24 cellular contexts compared by ENCODE assay signal in genomic region chr21:37427221-37427620, GRCh38.
DNase-seq lines count a peak whose midpoint lies in the region; ATAC-seq and TF ChIP-seq lines count a peak whose summit lies in the region.
"Had no signal": no experiment of that assay in that cellular context is flagged by ENCODE, and none has a peak within 500 bp of the region (broad histone marks: within the 10 kb centered on the region; RNA-seq: fewer than 3 reads in every experiment).

No MANE protein-coding gene starts in this region.

- H3K36me3 Mint-ChIP-seq in central memory CD8-positive, alpha-beta T cell (ENCODE audit: insufficient read depth), result peaks cover 15% of the 10 kb centered on the region

- H3K4me1 Mint-ChIP-seq in central memory CD8-positive, alpha-beta T cell, result peaks cover 72% of the 10 kb centered on the region

- CTCF ChIA-PET in SK-N-SH (lab: Yijun Ruan, JAX), result interaction anchor here (0.7 to 1.1 kb wide), 2 partner anchors 70 to 79 kb away, joined by 3 read pairs; no protein-coding TSS in a partner anchor

- H3F3A ChIP-seq in SK-N-SH (replicated peaks; ENCODE audit: insufficient read depth), result no peaks in the 10 kb centered on the region

- H3K4me3 ChIP-seq in SK-N-SH (ENCODE audit: low read depth in 2 of 2, low read length in 1 of 2), result no peak overlapping the region
- no peak overlapping the region for H3K4me3 ChIP-seq in psoas muscle
- H3K4me3 ChIP-seq: HAP-1, Peyer's patch had no signal

- ATAC-seq in SK-N-SH treated with all-trans-retinoic acid at 6 μM for 48 hours (no peak), psoas muscle (no peak), GM19035 (IDR thresholded peaks at IDR 0.05; ENCODE audit: unreplicated experiment) (no peak)
- no peak for ATAC-seq in central memory CD8-positive, alpha-beta T cell (replicated peaks; ENCODE audit: extremely low read depth, poor library complexity, severe bottlenecking)
- ATAC-seq: HepG2 had no signal

- H3K36me3 ChIP-seq in SK-N-SH (replicated peaks in 1 of 2; ENCODE audit: control insufficient read depth in 1 of 2, insufficient read depth in 2 of 2, low read length in 1 of 2), result peaks cover 37 to 66% of the 10 kb centered on the region in 2 experiments
- H3K36me3 ChIP-seq in psoas muscle (ENCODE audit: insufficient read depth in 1 of 2, low read depth in 1 of 2), result peaks cover 3 to 5% of the 10 kb centered on the region in 2 donors
- H3K36me3 ChIP-seq: Peyer's patch had no signal

- TF ChIP-seq EP300 in SK-N-SH (IDR thresholded peaks at IDR 0.05; ENCODE audit: borderline replicate concordance in 1 of 2, low read depth in 1 of 2, low read length in 1 of 2), result no peak

- H3K27me3 Mint-ChIP-seq in central memory CD8-positive, alpha-beta T cell, result no peaks in the 10 kb centered on the region

- no peaks in the 10 kb centered on the region for H3K9me3 ChIP-seq in SK-N-SH
- no peaks in the 10 kb centered on the region for H3K9me3 ChIP-seq in psoas muscle
- H3K9me3 ChIP-seq: BE2C, HAP-1, Peyer's patch had no signal

- H2AFZ ChIP-seq in SK-N-SH (ENCODE audit: low read depth), result no peak overlapping the region

- H3K27me3 ChIP-seq in SK-N-SH (ENCODE audit: insufficient read depth), result no peaks in the 10 kb centered on the region
- H3K27me3 ChIP-seq in psoas muscle (ENCODE audit: insufficient read depth in 3 of 3, low read length in 2 of 3), result no peaks in the 10 kb centered on the region
- H3K27me3 ChIP-seq: BE2C, Peyer's patch had no signal

- no peak overlapping the region for H3K4me3 Mint-ChIP-seq in central memory CD8-positive, alpha-beta T cell
- H3K4me3 Mint-ChIP-seq: CD14-positive monocyte, HFFc6 had no signal

- TF ChIP-seq CTCF in SK-N-SH (IDR thresholded peaks at IDR 0.05) (no peak), psoas muscle (IDR thresholded peaks at IDR 0.05) (no peak)

- H3K79me2 ChIP-seq in SK-N-SH (ENCODE audit: insufficient read depth), result peaks cover 98% of the 10 kb centered on the region

- peak overlapping the region; percentile 30 for H3K27ac Mint-ChIP-seq in central memory CD8-positive, alpha-beta T cell (ENCODE audit: low read depth)

- no peak for TF ChIP-seq RAD21 in SK-N-SH (IDR thresholded peaks at IDR 0.05; ENCODE audit: low read length)

- DNase-seq in SK-N-SH, result no peak
- DNase-seq in M059J (ENCODE audit: low read depth), result peak; percentile 40
- no peak for DNase-seq in central memory CD8-positive, alpha-beta T cell (ENCODE audit: low spot score in 2 of 2)
- DNase-seq in psoas muscle, result no peak
- DNase-seq in AG08395 (ENCODE audit: low spot score), result no peak
- no peak for DNase-seq in foreskin melanocyte
- DNase-seq: BE2C, Calu3, DMS79 treated with DMSO at 0.1 percent for 48 hours, GOT3, HFFc6, Karpas-422, NCI-H1105 treated with DMSO at 0.1 percent for 48 hours, NCI-H146, NCI-H2029, NCI-H526 treated with DMSO at 0.1 percent for 48 hours, Peyer's patch, SHP77 treated with DMSO at 0.1 percent for 48 hours had no signal

- no peak overlapping the region for H3K9ac ChIP-seq in SK-N-SH

- no peaks in the 10 kb centered on the region for H3K9me3 Mint-ChIP-seq in central memory CD8-positive, alpha-beta T cell
- H3K9me3 Mint-ChIP-seq: HFFc6 had no signal

- H3K4me1 ChIP-seq in SK-N-SH (ENCODE audit: control insufficient read depth in 1 of 2, insufficient read depth in 2 of 2, low read depth in 1 of 2, low read length in 1 of 2), result peaks cover 0 to 11% of the 10 kb centered on the region in 2 experiments; a peak in 2 of 4 replicates
- H3K4me1 ChIP-seq in psoas muscle, result peaks cover 75% of the 10 kb centered on the region
- H3K4me1 ChIP-seq: HAP-1 had no signal

- 87% methylated on average over 6 of the region's 6 CpGs for WGBS in SK-N-SH (ENCODE audit: low lambda C conversion rate)
- WGBS in psoas muscle, 3 donors, result 96 to 98% (median 97%) methylated on average over 6 of the region's 6 CpGs

- peaks cover 49% of the 10 kb centered on the region for H4K20me1 ChIP-seq in SK-N-SH (ENCODE audit: insufficient read depth)

- POLR2A ChIA-PET in SK-N-SH (lab: Yijun Ruan, JAX), result no interaction called here

- H3K27ac ChIP-seq in SK-N-SH (ENCODE audit: low read depth in 2 of 2, low read length in 1 of 2) (no peak overlapping the region), psoas muscle (peak overlapping the region; percentile 5)
- H3K27ac ChIP-seq: 22Rv1, Peyer's patch had no signal

- no peaks in the 10 kb centered on the region for H3K9me2 ChIP-seq in SK-N-SH

- intact Hi-C loops in psoas muscle (cut with DNase I), result no loop called here

- no peak overlapping the region for H3K4me2 ChIP-seq in SK-N-SH

TF ChIP-seq in SK-N-SH, 30 proteins besides CTCF, POLR2A, EP300 and RAD21:
- TF ChIP-seq FOSL2 (IDR thresholded peaks at IDR 0.05; ENCODE audit: borderline replicate concordance, low read depth) (0 out of 2 replicates have a peak, but pooled peaks have one; percentile 6), RXRA (IDR thresholded peaks at IDR 0.05; ENCODE audit: borderline replicate concordance, low read depth) (no peak)

TF ChIP-seq in SK-N-SH treated with all-trans-retinoic acid at 6 μM for 48 hours, 23 proteins besides CTCF, POLR2A, EP300 and RAD21:
- TF ChIP-seq ZNF70 (CRISPR knock-in tag; IDR thresholded peaks at IDR 0.05), result no peak
- no peak for TF ChIP-seq ZC3H10 (CRISPR knock-in tag; IDR thresholded peaks at IDR 0.05)
- no peak for TF ChIP-seq ARNTL (CRISPR knock-in tag; IDR thresholded peaks at IDR 0.05; ENCODE audit: borderline replicate concordance, low read depth)
- TF ChIP-seq, protein P1, sequence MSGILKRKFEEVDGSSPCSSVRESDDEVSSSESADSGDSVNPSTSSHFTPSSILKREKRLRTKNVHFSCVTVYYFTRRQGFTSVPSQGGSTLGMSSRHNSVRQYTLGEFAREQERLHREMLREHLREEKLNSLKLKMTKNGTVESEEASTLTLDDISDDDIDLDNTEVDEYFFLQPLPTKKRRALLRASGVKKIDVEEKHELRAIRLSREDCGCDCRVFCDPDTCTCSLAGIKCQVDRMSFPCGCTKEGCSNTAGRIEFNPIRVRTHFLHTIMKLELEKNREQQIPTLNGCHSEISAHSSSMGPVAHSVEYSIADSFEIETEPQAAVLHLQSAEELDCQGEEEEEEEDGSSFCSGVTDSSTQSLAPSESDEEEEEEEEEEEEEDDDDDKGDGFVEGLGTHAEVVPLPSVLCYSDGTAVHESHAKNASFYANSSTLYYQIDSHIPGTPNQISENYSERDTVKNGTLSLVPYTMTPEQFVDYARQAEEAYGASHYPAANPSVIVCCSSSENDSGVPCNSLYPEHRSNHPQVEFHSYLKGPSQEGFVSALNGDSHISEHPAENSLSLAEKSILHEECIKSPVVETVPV (CRISPR knock-in tag; IDR thresholded peaks at IDR 0.05), result no peak
- no peak for TF ChIP-seq ESRRG (CRISPR knock-in tag; IDR thresholded peaks at IDR 0.05)
- TF ChIP-seq ZNF8 (CRISPR knock-in tag; IDR thresholded peaks at IDR 0.05), result no peak
- TF ChIP-seq RARB (CRISPR knock-in tag; IDR thresholded peaks at IDR 0.05), result no peak
- TF ChIP-seq OSR1 (CRISPR knock-in tag; IDR thresholded peaks at IDR 0.05), result no peak
- TF ChIP-seq, protein P2, sequence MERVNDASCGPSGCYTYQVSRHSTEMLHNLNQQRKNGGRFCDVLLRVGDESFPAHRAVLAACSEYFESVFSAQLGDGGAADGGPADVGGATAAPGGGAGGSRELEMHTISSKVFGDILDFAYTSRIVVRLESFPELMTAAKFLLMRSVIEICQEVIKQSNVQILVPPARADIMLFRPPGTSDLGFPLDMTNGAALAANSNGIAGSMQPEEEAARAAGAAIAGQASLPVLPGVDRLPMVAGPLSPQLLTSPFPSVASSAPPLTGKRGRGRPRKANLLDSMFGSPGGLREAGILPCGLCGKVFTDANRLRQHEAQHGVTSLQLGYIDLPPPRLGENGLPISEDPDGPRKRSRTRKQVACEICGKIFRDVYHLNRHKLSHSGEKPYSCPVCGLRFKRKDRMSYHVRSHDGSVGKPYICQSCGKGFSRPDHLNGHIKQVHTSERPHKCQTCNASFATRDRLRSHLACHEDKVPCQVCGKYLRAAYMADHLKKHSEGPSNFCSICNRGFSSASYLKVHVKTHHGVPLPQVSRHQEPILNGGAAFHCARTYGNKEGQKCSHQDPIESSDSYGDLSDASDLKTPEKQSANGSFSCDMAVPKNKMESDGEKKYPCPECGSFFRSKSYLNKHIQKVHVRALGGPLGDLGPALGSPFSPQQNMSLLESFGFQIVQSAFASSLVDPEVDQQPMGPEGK (CRISPR knock-in tag; IDR thresholded peaks at IDR 0.05; ENCODE audit: borderline replicate concordance), result no peak
- no peak for TF ChIP-seq SNAI2 (CRISPR knock-in tag; IDR thresholded peaks at IDR 0.05)
- no peak for TF ChIP-seq ZFP30 (CRISPR knock-in tag; IDR thresholded peaks at IDR 0.05)
- no peak for TF ChIP-seq BACH2 (CRISPR knock-in tag; IDR thresholded peaks at IDR 0.05; ENCODE audit: borderline replicate concordance)
